In the genomic region with DNA sequence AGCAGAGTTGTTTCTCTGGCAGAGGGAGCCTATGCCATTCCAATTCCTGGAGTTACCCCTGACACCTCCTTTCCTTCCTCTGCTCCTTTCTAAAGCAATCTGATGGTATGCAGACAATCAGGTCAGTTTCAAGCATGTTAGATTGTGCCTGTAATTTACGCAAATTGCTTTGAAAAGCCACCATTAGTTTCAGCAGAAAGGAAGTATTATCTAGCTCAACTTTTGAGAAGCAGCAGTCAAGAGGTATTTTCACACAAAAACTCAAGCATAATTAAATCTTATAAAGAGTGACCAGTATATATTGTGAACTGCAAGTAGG, we compare ENCODE assay signal across 13 cellular contexts. TPM values are rescaled to one million over a fixed set of nuclear protein-coding genes. Genes with fewer than 3 reads are reported as not detected.
DNase-seq lines count a peak whose midpoint lies in the region; ATAC-seq and TF ChIP-seq lines count a peak whose summit lies in the region.
"Had no signal": no experiment of that assay in that cellular context is flagged by ENCODE, and none has a peak within 500 bp of the region (broad histone marks: within the 10 kb centered on the region; RNA-seq: fewer than 3 reads in every experiment).

No MANE protein-coding gene starts in this region.

- H4K20me1 ChIP-seq in mammary epithelial cell (ENCODE audit: insufficient read depth, low read length), result peaks cover 14% of the 10 kb centered on the region

- H3K9me3 Mint-ChIP-seq in stimulated activated memory B cell treated with anti-CD40 and anti-IgM and Interleukin-4, amounts not matched to agents 10 μg/mL and 1 μg/mL and 100 μg/mL, for 72 hours, result no peaks in the 10 kb centered on the region
- H3K9me3 Mint-ChIP-seq: natural killer cell had no signal

- in situ Hi-C loops in mammary epithelial cell (cut with MboI; ENCODE audit: low sequenced_read_pairs in 2 of 2), result loop anchor here in 1 of 2 donors (25.0 kb wide), 1 partner anchor 688 kb away; no protein-coding TSS in a partner anchor

- H3K27ac ChIP-seq in HEK293 (ENCODE audit: extremely low read depth, low read depth, low read length) (no peak overlapping the region), mammary epithelial cell (ENCODE audit: insufficient read depth, low read depth, low read length) (peak overlapping the region; percentile 93), liver (ENCODE audit: low read depth in 1 of 2, low read length in 2 of 2) (peak overlapping the region; percentile 84 to 91)
- H3K27ac ChIP-seq: KMS-11, SJSA1 had no signal

- no peaks in the 10 kb centered on the region for H3K27me3 ChIP-seq in mammary epithelial cell (ENCODE audit: insufficient read depth, low read length)
- no peaks in the 10 kb centered on the region for H3K27me3 ChIP-seq in liver (ENCODE audit: control insufficient read depth in 4 of 4, insufficient read depth in 4 of 4, low read length in 3 of 4)
- H3K27me3 ChIP-seq in skeletal muscle satellite cell (ENCODE audit: control insufficient read depth, insufficient read depth, low read length), result no peaks in the 10 kb centered on the region
- H3K27me3 ChIP-seq: SJSA1 had no signal

- H3K27ac Mint-ChIP-seq in stimulated activated memory B cell treated with anti-CD40 and anti-IgM and Interleukin-4, amounts not matched to agents 10 μg/mL and 1 μg/mL and 100 μg/mL, for 72 hours, result no peak overlapping the region
- H3K27ac Mint-ChIP-seq: natural killer cell had no signal

- BruUV-seq in mammary epithelial cell (replicated peaks; lab: Mats Ljungman, UMichigan), result no TSS peak

- ATAC-seq in GM18511 (IDR thresholded peaks at IDR 0.05; ENCODE audit: unreplicated experiment) (no peak), GM19328 (IDR thresholded peaks at IDR 0.05; ENCODE audit: unreplicated experiment) (no peak)
- ATAC-seq in stimulated activated memory B cell treated with anti-CD40 and anti-IgM and Interleukin-4, amounts not matched to agents 10 μg/mL and 1 μg/mL and 100 μg/mL, for 72 hours, result no peak
- ATAC-seq: natural killer cell had no signal

- 0% methylated on average over 1 of the region's 1 CpG for WGBS in mammary epithelial cell (ENCODE audit: low coverage, missing lambda C conversion rate)
- 29% methylated on average over 1 of the region's 1 CpG for WGBS in liver

- no peaks in the 10 kb centered on the region for H3K36me3 Mint-ChIP-seq in stimulated activated memory B cell treated with anti-CD40 and anti-IgM and Interleukin-4, amounts not matched to agents 10 μg/mL and 1 μg/mL and 100 μg/mL, for 72 hours
- H3K36me3 Mint-ChIP-seq: natural killer cell had no signal

- POLR2A ChIA-PET in HEK293 (lab: Yijun Ruan, JAX), result interaction anchor here (0.6 to 1.3 kb wide), 3 partner anchors 54 to 131 kb away, joined by 3 to 7 read pairs (median 3); no protein-coding TSS in a partner anchor

- H3K9ac ChIP-seq in mammary epithelial cell (ENCODE audit: insufficient read depth, low read length) (peak overlapping the region; percentile 99), liver (ENCODE audit: low read depth in 1 of 2, low read length in 2 of 2) (peak overlapping the region; percentile 93 to 99), skeletal muscle satellite cell (ENCODE audit: low read depth, low read length) (peak overlapping the region; percentile 92)
- H3K9ac ChIP-seq: KMS-11 had no signal

- dilution Hi-C loops in mammary epithelial cell (cut with HindIII; ENCODE audit: low sequenced_read_pairs), result loop anchor here (25.0 kb wide), 1 partner anchor 112 kb away; no protein-coding TSS in a partner anchor

- H2AFZ ChIP-seq in mammary epithelial cell (ENCODE audit: low read depth, low read length), result no peak overlapping the region

- no peak overlapping the region for H3K4me3 ChIP-seq in HEK293 (ENCODE audit: low read depth, low read length)
- peak overlapping the region; percentile 69 to 96 (median 90) for H3K4me3 ChIP-seq in mammary epithelial cell (replicated peaks in 1 of 3; ENCODE audit: insufficient read depth in 1 of 3, low read depth in 2 of 3, low read length in 3 of 3)
- peak overlapping the region; percentile 86 to 96 (median 93) for H3K4me3 ChIP-seq in liver (ENCODE audit: low read depth in 1 of 3, low read length in 3 of 3)
- H3K4me3 ChIP-seq in skeletal muscle satellite cell (ENCODE audit: low read length), result peak overlapping the region; percentile 75
- H3K4me3 ChIP-seq: SJSA1 had no signal

- intact Hi-C loops in mammary epithelial cell (cut with micrococcal nuclease), result no loop called here

- peaks cover 16% of the 10 kb centered on the region for H3K4me1 Mint-ChIP-seq in stimulated activated memory B cell treated with anti-CD40 and anti-IgM and Interleukin-4, amounts not matched to agents 10 μg/mL and 1 μg/mL and 100 μg/mL, for 72 hours

- TF ChIP-seq RAD21 in liver (IDR thresholded peaks at IDR 0.05), result no peak

- DNase-seq in mammary epithelial cell (no peak), KG1 (lab: John Stamatoyannopoulos, UW) (no peak)
- DNase-seq: activated CD4-positive, alpha-beta T cell treated with anti-CD3 and anti-CD28 coated beads, Interleukin-2, amount 50 U/mL, for 48 hours; natural killer cell; NCI-H446 treated with DMSO at 0.1 percent for 48 hours had no signal

- CTCF ChIA-PET in HEK293 (lab: Yijun Ruan, JAX) (interaction anchor here (0.6 to 1.8 kb wide), 4 partner anchors 8 to 69 kb away, joined by 3 to 5 read pairs (median 4); no protein-coding TSS in a partner anchor), mammary epithelial cell (lab: Charles Lee; ENCODE audit: low non-redundant PET) (no interaction called here)

- H3K36me3 ChIP-seq in HEK293 (ENCODE audit: control insufficient read depth in 2 of 2, insufficient read depth in 1 of 2, low read length in 2 of 2) (no peaks in the 10 kb centered on the region), mammary epithelial cell (ENCODE audit: insufficient read depth, low read length) (peaks cover 10% of the 10 kb centered on the region), liver (ENCODE audit: control insufficient read depth in 4 of 4, insufficient read depth in 3 of 4, low read depth in 1 of 4, low read length in 3 of 4) (peaks cover 0 to 24% (median 9%) of the 10 kb centered on the region in 4 donors), skeletal muscle satellite cell (ENCODE audit: insufficient read depth, low read length) (peaks cover 44% of the 10 kb centered on the region)

- peaks cover 20% of the 10 kb centered on the region for H3K27me3 Mint-ChIP-seq in stimulated activated memory B cell treated with anti-CD40 and anti-IgM and Interleukin-4, amounts not matched to agents 10 μg/mL and 1 μg/mL and 100 μg/mL, for 72 hours

- H3K4me2 ChIP-seq in mammary epithelial cell (ENCODE audit: insufficient read depth, low read depth, low read length), result peak overlapping the region; percentile 88
- H3K4me2 ChIP-seq in skeletal muscle satellite cell (ENCODE audit: low read length), result peak overlapping the region; percentile 80
- H3K4me2 ChIP-seq: KMS-11 had no signal

- no peak overlapping the region for H3K4me3 Mint-ChIP-seq in stimulated activated memory B cell treated with anti-CD40 and anti-IgM and Interleukin-4, amounts not matched to agents 10 μg/mL and 1 μg/mL and 100 μg/mL, for 72 hours
- H3K4me3 Mint-ChIP-seq: natural killer cell had no signal

- no peaks in the 10 kb centered on the region for H3K9me3 ChIP-seq in HEK293 (ENCODE audit: control insufficient read depth, insufficient read depth, low read depth, low read length)
- H3K9me3 ChIP-seq in mammary epithelial cell (replicated peaks; ENCODE audit: insufficient read depth, low read length), result no peaks in the 10 kb centered on the region
- no peaks in the 10 kb centered on the region for H3K9me3 ChIP-seq in liver (ENCODE audit: control insufficient read depth in 4 of 4, low read length in 3 of 4)
- no peaks in the 10 kb centered on the region for H3K9me3 ChIP-seq in skeletal muscle satellite cell (replicated peaks; ENCODE audit: low read length)

- H3K79me2 ChIP-seq in mammary epithelial cell (ENCODE audit: insufficient read depth, low read length), result peaks cover 80% of the 10 kb centered on the region

- H3K4me1 ChIP-seq in HEK293 (ENCODE audit: control insufficient read depth, insufficient read depth, low read length), result peaks cover 40% of the 10 kb centered on the region
- peaks cover 68% of the 10 kb centered on the region for H3K4me1 ChIP-seq in mammary epithelial cell (ENCODE audit: insufficient read depth, low read length)
- peaks cover 4 to 33% (median 17%) of the 10 kb centered on the region in 4 donors for H3K4me1 ChIP-seq in liver (ENCODE audit: control insufficient read depth in 4 of 4, insufficient read depth in 4 of 4, low read length in 3 of 4)
- peaks cover 72% of the 10 kb centered on the region for H3K4me1 ChIP-seq in skeletal muscle satellite cell (ENCODE audit: control insufficient read depth, insufficient read depth, low read length)

- TF ChIP-seq CTCF in HEK293 (tag by site-specific recombination; IDR thresholded peaks at IDR 0.05) (no peak), mammary epithelial cell (conservative IDR thresholded peaks at IDR 0.05 in 1 of 2, IDR thresholded peaks at IDR 0.05 in 1 of 2; ENCODE audit: extremely low read depth in 1 of 2, insufficient read depth in 1 of 2, low read depth in 1 of 2, low read length in 2 of 2) (no peak), liver (IDR thresholded peaks at IDR 0.05; ENCODE audit: low read depth, low read length, missing input control) (no peak)

TF ChIP-seq in liver, 16 proteins besides CTCF, POLR2A, EP300 and RAD21 (continues in another document):
- no peak for TF ChIP-seq TAF1 (conservative IDR thresholded peaks at IDR 0.05)
- TF ChIP-seq YY1 (IDR thresholded peaks at IDR 0.05), result no peak
- TF ChIP-seq FOXA1 (IDR thresholded peaks at IDR 0.05), result no peak
- TF ChIP-seq, protein P1, sequence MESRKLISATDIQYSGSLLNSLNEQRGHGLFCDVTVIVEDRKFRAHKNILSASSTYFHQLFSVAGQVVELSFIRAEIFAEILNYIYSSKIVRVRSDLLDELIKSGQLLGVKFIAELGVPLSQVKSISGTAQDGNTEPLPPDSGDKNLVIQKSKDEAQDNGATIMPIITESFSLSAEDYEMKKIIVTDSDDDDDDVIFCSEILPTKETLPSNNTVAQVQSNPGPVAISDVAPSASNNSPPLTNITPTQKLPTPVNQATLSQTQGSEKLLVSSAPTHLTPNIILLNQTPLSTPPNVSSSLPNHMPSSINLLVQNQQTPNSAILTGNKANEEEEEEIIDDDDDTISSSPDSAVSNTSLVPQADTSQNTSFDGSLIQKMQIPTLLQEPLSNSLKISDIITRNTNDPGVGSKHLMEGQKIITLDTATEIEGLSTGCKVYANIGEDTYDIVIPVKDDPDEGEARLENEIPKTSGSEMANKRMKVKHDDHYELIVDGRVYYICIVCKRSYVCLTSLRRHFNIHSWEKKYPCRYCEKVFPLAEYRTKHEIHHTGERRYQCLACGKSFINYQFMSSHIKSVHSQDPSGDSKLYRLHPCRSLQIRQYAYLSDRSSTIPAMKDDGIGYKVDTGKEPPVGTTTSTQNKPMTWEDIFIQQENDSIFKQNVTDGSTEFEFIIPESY (IDR thresholded peaks at IDR 0.05), result no peak

RNA-seq across cellular contexts. Expression of a gene that starts 2.2 kb away (rescaled TPM):
- total RNA-seq in mammary epithelial cell (100 to 1,000 TPM in 1 of 2 donors, 10 to 100 TPM in 1; 38.8 to 150 TPM), liver (100 to 1,000 TPM in 1 of 2 donors, 10 to 100 TPM in 1; 60.7 to 424 TPM)
- polyA plus RNA-seq in mammary epithelial cell (115 TPM), liver (100 to 1,000 TPM in 1 of 2 donors, 10 to 100 TPM in 1; 68.6 to 142 TPM)
- polyA minus RNA-seq in mammary epithelial cell, result 99.8 TPM
- 38.3 and 86.7 TPM in 2 replicates for total RNA-seq in skeletal muscle satellite cell (2012; rRNA removed)
